In the genomic region with DNA sequence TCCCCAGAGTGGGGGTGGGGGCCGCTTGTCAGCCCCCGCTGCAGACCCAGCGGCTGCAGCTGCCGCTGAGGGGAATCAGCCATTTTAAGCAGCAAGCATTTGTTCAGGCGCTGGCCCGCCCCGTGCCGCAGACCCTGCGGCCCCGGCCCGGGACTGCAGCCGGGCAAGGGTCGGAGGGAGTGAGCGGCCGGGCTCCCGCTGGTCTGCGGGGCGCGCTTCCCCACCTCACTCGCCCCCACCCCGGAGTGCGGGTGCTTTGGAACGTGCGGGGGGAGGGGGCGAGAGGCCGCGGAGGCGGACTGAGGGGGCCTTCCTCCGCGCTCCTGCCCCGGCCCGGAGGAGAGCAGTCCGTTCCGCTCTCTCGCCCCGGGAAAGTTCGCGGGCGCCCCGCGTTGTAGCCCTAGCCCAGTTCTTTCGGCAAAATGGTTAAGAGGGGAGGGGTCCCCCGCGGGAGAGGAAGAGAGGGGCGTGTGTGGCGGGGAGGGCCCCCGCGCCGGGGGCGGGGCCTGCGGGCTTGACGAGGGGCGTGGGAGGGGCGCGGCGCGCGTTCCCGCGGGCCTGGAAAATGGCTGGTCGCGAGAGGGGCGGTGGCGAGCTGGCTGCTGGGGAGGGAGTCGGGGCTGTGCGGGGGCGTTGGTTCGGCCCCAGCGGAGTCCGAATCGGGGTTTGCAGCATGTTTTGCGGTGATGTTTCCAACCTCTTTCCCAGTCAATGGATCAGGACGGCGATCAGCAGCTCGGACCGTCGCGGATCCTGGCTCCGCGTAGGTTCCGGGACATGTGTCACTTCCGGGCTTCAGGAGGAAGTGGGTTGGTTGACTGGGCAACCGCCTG, we compare ENCODE assay signal across 8 cellular contexts. TPM values are rescaled to one million over a fixed set of nuclear protein-coding genes. Genes with fewer than 3 reads are reported as not detected.
DNase-seq lines count a peak whose midpoint lies in the region; ATAC-seq and TF ChIP-seq lines count a peak whose summit lies in the region.

No MANE protein-coding gene starts in this region.

- H3K27me3 Mint-ChIP-seq in activated naive CD8-positive, alpha-beta T cell treated with anti-CD3 and anti-CD28 coated beads, Interleukin-2, amount 10 ng/mL, durations not matched to agents 7 days and 5 days, result no peaks in the 10 kb centered on the region
- H3K27me3 Mint-ChIP-seq in osteocyte (ENCODE audit: unreplicated experiment), result no peaks in the 10 kb centered on the region

- H3K27ac ChIP-seq in HCT116 (ENCODE audit: low read depth, low read length), result peak overlapping the region; percentile 78
- H3K27ac ChIP-seq in MM.1S (ENCODE audit: low read length), result peak overlapping the region; percentile 86
- peak overlapping the region; percentile 99 for H3K27ac ChIP-seq in thymus (ENCODE audit: low read depth)

- DNase-seq in GM10266 (ENCODE audit: extremely low spot score), result peak; percentile 87
- peak; percentile 51 for DNase-seq in HCT116 (ENCODE audit: low read depth, low spot score)
- peak; percentile 89 for DNase-seq in MM.1S
- DNase-seq in SKM-1 treated with dmso at 0.1 percent for 144 hours (lab: John Stamatoyannopoulos, UW; ENCODE audit: unreplicated experiment), result peak; percentile 85
- peak; percentile 93 for DNase-seq in activated naive CD8-positive, alpha-beta T cell treated with anti-CD3 and anti-CD28 coated beads, Interleukin-2, amount 10 ng/mL, durations not matched to agents 7 days and 5 days
- peak; percentile 93 for DNase-seq in Right ventricle myocardium inferior (ENCODE audit: missing footprints)
- DNase-seq in osteocyte (ENCODE audit: extremely low spot score, unreplicated experiment), result peak; percentile 93

- H3K4me1 Mint-ChIP-seq in activated naive CD8-positive, alpha-beta T cell treated with anti-CD3 and anti-CD28 coated beads, Interleukin-2, amount 10 ng/mL, durations not matched to agents 7 days and 5 days, result peaks cover 36% of the 10 kb centered on the region
- H3K4me1 Mint-ChIP-seq in osteocyte (ENCODE audit: unreplicated experiment), result peaks cover 27% of the 10 kb centered on the region

- H3K9me3 Mint-ChIP-seq in activated naive CD8-positive, alpha-beta T cell treated with anti-CD3 and anti-CD28 coated beads, Interleukin-2, amount 10 ng/mL, durations not matched to agents 7 days and 5 days, result no peaks in the 10 kb centered on the region
- H3K9me3 Mint-ChIP-seq in osteocyte (ENCODE audit: unreplicated experiment), result no peaks in the 10 kb centered on the region

- H4K20me1 ChIP-seq in HCT116 (ENCODE audit: insufficient read depth), result no peaks in the 10 kb centered on the region
- H4K20me1 ChIP-seq in MM.1S (ENCODE audit: insufficient read depth, low read length), result no peaks in the 10 kb centered on the region

- TF ChIP-seq RAD21 in HCT116 (IDR thresholded peaks at IDR 0.05; ENCODE audit: low read depth), result no peak

- RAD21 ChIA-PET in HCT116 (lab: Charles Lee; ENCODE audit: low non-redundant PET in 1 of 2, low total read pairs in 2 of 2, uncharacterized antibody in 2 of 2, unreplicated experiment in 2 of 2), result no interaction called here

- no peak for TF ChIP-seq POLR2A in HCT116 (IDR thresholded peaks at IDR 0.05; ENCODE audit: borderline replicate concordance, extremely low read depth, insufficient read depth, insufficient read length)

- H3K4me1 ChIP-seq in HCT116 (ENCODE audit: control insufficient read depth in 1 of 2, insufficient read depth in 2 of 2, low read length in 2 of 2) (peaks cover 5 to 6% of the 10 kb centered on the region in 2 experiments; a peak in 3 of 4 replicates), MM.1S (ENCODE audit: low read length) (peaks cover 11% of the 10 kb centered on the region; the same call in 1 of the 2 replicates), thymus (ENCODE audit: control insufficient read depth, insufficient read depth, low read length) (peaks cover 7% of the 10 kb centered on the region)

- no peaks in the 10 kb centered on the region for H3K27me3 ChIP-seq in HCT116 (ENCODE audit: insufficient read depth, low read length)
- no peaks in the 10 kb centered on the region for H3K27me3 ChIP-seq in MM.1S (replicated peaks; ENCODE audit: insufficient read depth, low read length)
- H3K27me3 ChIP-seq in thymus (ENCODE audit: control insufficient read depth, insufficient read depth), result no peaks in the 10 kb centered on the region

- CTCF ChIA-PET in HCT116 (lab: Charles Lee), result no interaction called here

- TF ChIP-seq CTCF in GM10266 (IDR thresholded peaks at IDR 0.05; ENCODE audit: control insufficient read depth, insufficient read depth, low read depth, missing control alignments) (no peak), HCT116 (IDR thresholded peaks at IDR 0.05 in 2 of 3, conservative IDR thresholded peaks at IDR 0.05 in 1 of 3; ENCODE audit: borderline replicate concordance in 1 of 3, insufficient read depth in 1 of 3, low read depth in 2 of 3, low read length in 2 of 3) (no peak), MM.1S (IDR thresholded peaks at IDR 0.05; ENCODE audit: low read length) (no peak), osteocyte (IDR thresholded peaks at IDR 0.05) (no peak)

- POLR2A ChIA-PET in HCT116 (lab: Charles Lee), result no interaction called here
- POLR2A ChIA-PET in activated naive CD8-positive, alpha-beta T cell treated with anti-CD3 and anti-CD28 coated beads, Interleukin-2, amount 10 ng/mL, durations not matched to agents 7 days and 5 days (lab: Charles Lee), result interaction anchor here (2.2 to 3.5 kb wide), 3 partner anchors 59 to 154 kb away, joined by 9 to 36 read pairs (median 14); partner anchors contain the start of genes CDKN2AIP, RWDD4 and TRAPPC11

- peaks cover 27% of the 10 kb centered on the region; the same call in 1 of the 2 replicates for H3K79me2 ChIP-seq in HCT116 (ENCODE audit: insufficient read depth, low read length)
- H3K79me2 ChIP-seq in MM.1S (ENCODE audit: low read length), result peaks cover 65% of the 10 kb centered on the region

- H3K27ac Mint-ChIP-seq in activated naive CD8-positive, alpha-beta T cell treated with anti-CD3 and anti-CD28 coated beads, Interleukin-2, amount 10 ng/mL, durations not matched to agents 7 days and 5 days, result peak overlapping the region; percentile 95
- H3K27ac Mint-ChIP-seq in osteocyte (ENCODE audit: unreplicated experiment), result peak overlapping the region; percentile 98

- WGBS in thymus, result under 1% methylated on average over 83 of the region's 83 CpGs

- BruUV-seq in HCT116 (replicated peaks; lab: Mats Ljungman, UMichigan), result no TSS peak

- H2AFZ ChIP-seq in HCT116 (ENCODE audit: low read depth, low read length, poor library complexity, severe bottlenecking) (no peak overlapping the region), MM.1S (ENCODE audit: low read length) (peak overlapping the region; percentile 82)

- peak; percentile 36 for ATAC-seq in HCT116
- ATAC-seq in activated naive CD8-positive, alpha-beta T cell treated with anti-CD3 and anti-CD28 coated beads, Interleukin-2, amount 10 ng/mL, durations not matched to agents 7 days and 5 days (ENCODE audit: low read depth), result peak; percentile 17
- ATAC-seq in Right ventricle myocardium inferior, result peak; percentile 47

- H3K36me3 Mint-ChIP-seq in activated naive CD8-positive, alpha-beta T cell treated with anti-CD3 and anti-CD28 coated beads, Interleukin-2, amount 10 ng/mL, durations not matched to agents 7 days and 5 days, result peaks cover 8% of the 10 kb centered on the region
- H3K36me3 Mint-ChIP-seq in osteocyte (ENCODE audit: unreplicated experiment), result peaks cover 5% of the 10 kb centered on the region

- intact Hi-C loops in HCT116 (cut with micrococcal nuclease), result loop anchor here (10.0 kb wide), 1 partner anchor 149 kb away; the partner anchor contains the start of genes RWDD4 and TRAPPC11
- intact Hi-C loops in Right ventricle myocardium inferior (cut with DNase I), result loop anchor here (2.0 to 5.0 kb wide), 3 partner anchors 61 to 217 kb away; partner anchors contain the start of genes CDKN2AIP, RWDD4 and TRAPPC11

- H3K4me3 Mint-ChIP-seq in activated naive CD8-positive, alpha-beta T cell treated with anti-CD3 and anti-CD28 coated beads, Interleukin-2, amount 10 ng/mL, durations not matched to agents 7 days and 5 days, result peak overlapping the region; percentile 93
- peak overlapping the region; percentile 80 for H3K4me3 Mint-ChIP-seq in osteocyte (ENCODE audit: unreplicated experiment)

- H3K9ac ChIP-seq in HCT116 (ENCODE audit: low read length) (peak overlapping the region; percentile 75), MM.1S (ENCODE audit: low read length) (peak overlapping the region; percentile 88)

- H3K4me2 ChIP-seq in HCT116 (ENCODE audit: low read length) (peak overlapping the region; percentile 83), MM.1S (ENCODE audit: low read depth, low read length) (peak overlapping the region; percentile 70)

- H3K9me2 ChIP-seq in HCT116 (ENCODE audit: insufficient read depth) (no peaks in the 10 kb centered on the region), MM.1S (replicated peaks; ENCODE audit: insufficient read depth, low read length) (no peaks in the 10 kb centered on the region)

- H3K4me3 ChIP-seq in HCT116 (replicated peaks in 1 of 2; ENCODE audit: low read depth in 1 of 2, low read length in 2 of 2) (peak overlapping the region; percentile 62 to 69), MM.1S (ENCODE audit: low read length) (peak overlapping the region; percentile 78), thymus (ENCODE audit: low read length) (peak overlapping the region; percentile 89)

- peaks cover 0 to 2% of the 10 kb centered on the region in 2 experiments; a peak in 1 of 4 replicates for H3K36me3 ChIP-seq in HCT116 (ENCODE audit: control insufficient read depth in 1 of 2, insufficient read depth in 2 of 2, low read length in 2 of 2)
- peaks cover 7% of the 10 kb centered on the region for H3K36me3 ChIP-seq in MM.1S (replicated peaks; ENCODE audit: insufficient read depth, low read length)
- peaks cover 4% of the 10 kb centered on the region for H3K36me3 ChIP-seq in thymus (ENCODE audit: control insufficient read depth, insufficient read depth)

- no peaks in the 10 kb centered on the region for H3K9me3 ChIP-seq in HCT116 (ENCODE audit: control insufficient read depth in 1 of 2, insufficient read depth in 1 of 2, low read depth in 1 of 2, low read length in 2 of 2)
- no peaks in the 10 kb centered on the region for H3K9me3 ChIP-seq in MM.1S (replicated peaks; ENCODE audit: insufficient read depth, low read length)
- H3K9me3 ChIP-seq in thymus (ENCODE audit: control insufficient read depth), result no peaks in the 10 kb centered on the region

- peaks cover 21% of the 10 kb centered on the region for H3F3A ChIP-seq in MM.1S (ENCODE audit: insufficient read depth, low read length)

TF ChIP-seq in HCT116, 20 proteins besides CTCF, POLR2A, EP300 and RAD21 (continues in another document):
- peak; percentile 76 for TF ChIP-seq EGR1 (IDR thresholded peaks at IDR 0.05; ENCODE audit: low read depth)
- peak; percentile 30; the same call in 1 of the 2 replicates for TF ChIP-seq ELF1 (IDR thresholded peaks at IDR 0.05; ENCODE audit: borderline replicate concordance, low read depth)
- 0 out of 2 replicates have a peak, but pooled peaks have one; percentile 8 for TF ChIP-seq SIN3A (IDR thresholded peaks at IDR 0.05; ENCODE audit: low read depth)

RNA-seq across cellular contexts. Expression of gene ING2, which starts 0.9 kb away (rescaled TPM):
- total RNA-seq in HCT116 (2021; ENCODE audit: unreplicated experiment) (4.2 TPM), Right ventricle myocardium inferior (6.5 TPM), osteocyte (7.0 and 10.2 TPM in 2 replicates)
- 5.8 and 6.7 TPM in 2 replicates for polyA plus RNA-seq in HCT116 (2012)
- 10 to 100 TPM; 14.5 to 15.4 TPM for total RNA-seq in activated naive CD8-positive, alpha-beta T cell treated with anti-CD3 and anti-CD28 coated beads, Interleukin-2, amount 10 ng/mL, durations not matched to agents 7 days and 5 days
- polyA plus RNA-seq in thymus, result 26.6 TPM

Comparison
In these comparisons a context has a peak if more than half of its experiments do, and no peak if none do; other contexts are left out.
1. Peak in every context shown above with its lines: DNase-seq, ATAC-seq, H3K4me3 ChIP-seq and H3K27ac ChIP-seq.